19 cellular contexts compared by ENCODE assay signal in genomic region chr21:42150458-42151085, GRCh38.
"Had no signal": no experiment of that assay in that cellular context is flagged by ENCODE, and none has a peak within 500 bp of the region (broad histone marks: within the 10 kb centered on the region; RNA-seq: fewer than 3 reads in every experiment).

No MANE protein-coding gene starts in this region.

- H3K4me3 ChIP-seq: hepatocyte, prostate gland, SJSA1, stomach, transverse colon, uterus had no signal

- H3K9me3 ChIP-seq: prostate gland, SJSA1, stomach, transverse colon, uterus had no signal

- H3K27ac ChIP-seq: hepatocyte, prostate gland, SJSA1, stomach, transverse colon, uterus had no signal

- ATAC-seq: stimulated activated effector memory CD8-positive, alpha-beta T cell treated with anti-CD3 and anti-CD28 coated beads, Interleukin-12 subunit alpha, Interleukin-12 subunit beta, amount 100 ng/mL, for 72 hours; WTC11 had no signal

- H3K4me1 ChIP-seq: uterus had no signal

- DNase-seq: activated CD8-positive, alpha-beta memory T cell treated with anti-CD3 and anti-CD28 coated beads, Interleukin-2, amount 50 U/mL, for 4 hours; activated gamma-delta T cell treated with Interleukin-2 at 50 U/mL for 16 hours; amniotic stem cell; cerebellar nuclear complex; cortex of kidney; effector CD4-positive, alpha-beta T cell; foreskin melanocyte; glutamatergic neuron; immature natural killer cell; stimulated activated CD4-positive, alpha-beta T cell treated with anti-CD3 and anti-CD28 coated beads, Interleukin-12 subunit alpha, Interleukin-12 subunit beta, amount 100 ng/mL, for 4 hours; stomach; T-helper 1 cell; transverse colon had no signal

- H3K36me3 ChIP-seq: prostate gland, SJSA1, stomach, transverse colon, uterus had no signal

- H3K27me3 ChIP-seq: hepatocyte, SJSA1, transverse colon, uterus had no signal
